Comparison of ENCODE assay signal across 2 cellular contexts in genomic region chr12:32140867-32141266, GRCh38.
TF ChIP-seq lines count a peak whose summit lies in the region.

No MANE protein-coding gene starts in this region.

TF ChIP-seq in GM23338, 12 proteins besides CTCF, POLR2A, EP300 and RAD21:
- TF ChIP-seq EZH2 (IDR thresholded peaks at IDR 0.05; ENCODE audit: low read depth, unreplicated experiment) (no peak), POLR2AphosphoS5 (IDR thresholded peaks at IDR 0.05; ENCODE audit: low read depth) (no peak), NANOG (IDR thresholded peaks at IDR 0.05; ENCODE audit: borderline replicate concordance) (no peak), REST (IDR thresholded peaks at IDR 0.05; ENCODE audit: unreplicated experiment) (no peak), EZH2phosphoT487 (IDR thresholded peaks at IDR 0.05; ENCODE audit: unreplicated experiment) (no peak), STAT1 (IDR thresholded peaks at IDR 0.05; ENCODE audit: unreplicated experiment) (no peak), ZNF462 (CRISPR knock-in tag; IDR thresholded peaks at IDR 0.05) (no peak), JUNB (IDR thresholded peaks at IDR 0.05; ENCODE audit: unreplicated experiment) (no peak), CREB1 (CRISPR knock-in tag; IDR thresholded peaks at IDR 0.05; ENCODE audit: low read depth) (no peak), ZNF114 (CRISPR knock-in tag; IDR thresholded peaks at IDR 0.05) (no peak)

TF ChIP-seq in H1, 55 proteins besides CTCF, POLR2A, EP300 and RAD21:
- TF ChIP-seq KDM5A (IDR thresholded peaks at IDR 0.05; ENCODE audit: low read length) = no peak
- TF ChIP-seq RBBP5 (IDR thresholded peaks at IDR 0.05; ENCODE audit: borderline replicate concordance, low read depth, low read length) = no peak
- TF ChIP-seq CBX8 (IDR thresholded peaks at IDR 0.05; ENCODE audit: borderline replicate concordance, low read depth, low read length) = no peak
- no peak for TF ChIP-seq BCL11A (IDR thresholded peaks at IDR 0.05; ENCODE audit: low read depth in 2 of 2, low read length in 2 of 2)
- no peak for TF ChIP-seq SIRT6 (IDR thresholded peaks at IDR 0.05; ENCODE audit: low read length)
- TF ChIP-seq CEBPB (IDR thresholded peaks at IDR 0.05; ENCODE audit: low read depth, low read length) = no peak
- no peak for TF ChIP-seq ZNF274 (IDR thresholded peaks at IDR 0.05; ENCODE audit: borderline replicate concordance, extremely low read depth, low read length)
- no peak for TF ChIP-seq TEAD4 (IDR thresholded peaks at IDR 0.05; ENCODE audit: low read depth, low read length)
- TF ChIP-seq CHD7 (IDR thresholded peaks at IDR 0.05; ENCODE audit: insufficient replicate concordance, low read length) = no peak
- no peak for TF ChIP-seq RXRA (IDR thresholded peaks at IDR 0.05; ENCODE audit: insufficient read depth, low read depth, low read length)
- no peak for TF ChIP-seq NANOG (IDR thresholded peaks at IDR 0.05; ENCODE audit: insufficient read depth, low read depth, low read length, poor library complexity, severe bottlenecking)
- TF ChIP-seq BRCA1 (IDR thresholded peaks at IDR 0.05; ENCODE audit: low read depth, low read length) = no peak
- TF ChIP-seq NRF1 (IDR thresholded peaks at IDR 0.05; ENCODE audit: low read depth, low read length) = no peak
- no peak for TF ChIP-seq RNF2 (IDR thresholded peaks at IDR 0.05; ENCODE audit: borderline replicate concordance, low read depth, low read length, missing control alignments, poor library complexity, severe bottlenecking)
- no peak for TF ChIP-seq SRF (IDR thresholded peaks at IDR 0.05; ENCODE audit: low read depth, low read length)
- TF ChIP-seq RFX5 (IDR thresholded peaks at IDR 0.05; ENCODE audit: borderline replicate concordance, low read depth, low read length) = no peak
- TF ChIP-seq CHD1 (IDR thresholded peaks at IDR 0.05; ENCODE audit: low read depth, low read length) = no peak
- TF ChIP-seq SP1 (IDR thresholded peaks at IDR 0.05; ENCODE audit: low read depth, low read length) = no peak
- TF ChIP-seq SIX5 (IDR thresholded peaks at IDR 0.05; ENCODE audit: low read depth, low read length) = no peak
